Comparison of ENCODE assay signal across 8 cellular contexts in genomic region chr3:56800373-56801150, GRCh38. TPM values are rescaled to one million over a fixed set of nuclear protein-coding genes. Genes with fewer than 3 reads are reported as not detected.
A peak's percentile ranks its signal among the peaks of the same experiment; 100 is the strongest.
DNase-seq lines count a peak whose midpoint lies in the region; ATAC-seq and TF ChIP-seq lines count a peak whose summit lies in the region.

No MANE protein-coding gene starts in this region.

- in situ Hi-C loops in gastrocnemius medialis (cut with MboI; ENCODE audit: low sequenced_read_pairs in 4 of 4): loop anchor here in 3 of 4 donors (5.0 to 25.0 kb wide), 3 partner anchors 98 to 187 kb away; no protein-coding TSS in a partner anchor

- H3K27ac ChIP-seq in gastrocnemius medialis: peak overlapping the region; percentile 85 to 94 (median 88)

- no peak for TF ChIP-seq POLR2A in gastrocnemius medialis (IDR thresholded peaks at IDR 0.05)

- DNase-seq in GM12865 (ENCODE audit: low read depth) (peak; percentile 69), NCI-H526 treated with DMSO at 0.1 percent for 48 hours (lab: John Stamatoyannopoulos, UW) (peak; percentile 71), activated T-helper 1 cell treated with Interleukin-2 at 50 U/mL for 16 hours (ENCODE audit: low read depth) (peak; percentile 54), globus pallidus (ENCODE audit: low spot score) (peak; percentile 62), gastrocnemius medialis (no peak), mesenteric fat pad (ENCODE audit: low spot score) (no peak), hepatic stellate cell (ENCODE audit: low spot score) (no peak)

- no peaks in the 10 kb centered on the region for H3K9me3 ChIP-seq in gastrocnemius medialis

- no peaks in the 10 kb centered on the region for H3K27me3 ChIP-seq in gastrocnemius medialis

- TF ChIP-seq CTCF in GM12865 (IDR thresholded peaks at IDR 0.05; ENCODE audit: insufficient read depth, low read depth, low read length, missing control alignments) (no peak), gastrocnemius medialis (IDR thresholded peaks at IDR 0.05 in 4 of 5, conservative IDR thresholded peaks at IDR 0.05 in 1 of 5) (peak in 1 of 5 experiments; percentile 18)

- ATAC-seq in gastrocnemius medialis: no peak
- no peak for ATAC-seq in HG03139 (IDR thresholded peaks at IDR 0.05; ENCODE audit: unreplicated experiment)

- H3K36me3 ChIP-seq in gastrocnemius medialis: no peaks in the 10 kb centered on the region

- intact Hi-C loops in gastrocnemius medialis (cut with DNase I; ENCODE audit: low total_unique reads): loop anchor here (1.0 kb wide), 3 partner anchors 43 to 189 kb away; partner anchors contain the start of gene TASOR

- H3K4me3 ChIP-seq in GM12865 (ENCODE audit: low read depth, low read length) (peak overlapping the region; percentile 76), gastrocnemius medialis (peak overlapping the region; percentile 84 to 90 (median 86))

- H3K4me1 ChIP-seq in gastrocnemius medialis: peaks cover 24 to 50% of the 10 kb centered on the region in 2 donors

RNA-seq across cellular contexts. Expression of gene ARHGEF3, which starts 1.2 kb away (rescaled TPM):
- total RNA-seq in gastrocnemius medialis (10 to 100 TPM in 1 of 4 donors, 1 to 10 TPM in 3; 3.1 to 11.6 (median 5.7) TPM), mesenteric fat pad (17.0 TPM)

Comparison
In these comparisons a context has a peak if more than half of its experiments do, and no peak if none do; other contexts are left out.
1. DNase-seq: peak in GM12865 (single experiment), NCI-H526 treated with DMSO at 0.1 percent for 48 hours (single experiment), activated T-helper 1 cell treated with Interleukin-2 at 50 U/mL for 16 hours (single experiment) and globus pallidus (single experiment); none in gastrocnemius medialis (0 of 2), mesenteric fat pad (single experiment) and hepatic stellate cell (single experiment).